In the genomic region with DNA sequence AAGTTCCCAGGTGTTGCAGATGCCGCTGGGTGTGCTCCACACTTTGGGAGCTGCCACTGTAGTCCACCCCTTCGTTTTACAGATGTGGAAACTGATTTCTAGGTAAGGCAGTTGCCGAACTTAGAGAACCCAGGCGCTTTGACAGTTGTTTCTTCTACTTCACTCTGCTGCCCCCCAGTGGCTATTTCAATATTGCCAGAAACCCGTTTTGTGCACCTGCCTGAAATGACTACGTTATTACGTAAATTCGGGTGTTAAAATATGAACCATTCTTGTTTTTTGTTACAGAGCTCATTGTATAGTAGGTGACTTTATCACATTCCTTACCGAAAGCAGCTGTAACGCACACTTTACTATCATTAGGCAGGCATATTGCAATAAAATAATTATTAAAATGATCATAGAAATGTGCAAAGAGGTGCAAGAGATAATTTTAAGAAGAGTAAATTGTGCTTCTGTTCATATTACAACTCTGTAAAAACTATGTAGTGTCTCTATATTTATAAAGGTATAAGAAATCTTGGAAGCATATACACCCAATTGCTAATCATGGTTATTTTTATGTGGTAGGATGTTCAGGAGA, we compare ENCODE assay signal across 8 cellular contexts. TPM values are rescaled to one million over a fixed set of nuclear protein-coding genes. Genes with fewer than 3 reads are reported as not detected.
DNase-seq lines count a peak whose midpoint lies in the region; ATAC-seq, FAIRE-seq and TF ChIP-seq lines count a peak whose summit lies in the region.

No MANE protein-coding gene starts in this region.

- peak; percentile 36 for DNase-seq in 8988T
- DNase-seq in GM13976 (ENCODE audit: low spot score): peak; percentile 78
- peak; percentile 32 for DNase-seq in NCI-H2196 treated with DMSO at 0.1 percent for 48 hours (lab: John Stamatoyannopoulos, UW; ENCODE audit: unreplicated experiment)
- DNase-seq in activated CD4-positive, CD25-positive, alpha-beta regulatory T cell (lab: John Stamatoyannopoulos, UW): peak; percentile 65 to 85 (median 72)
- DNase-seq in bronchial epithelial cell (ENCODE audit: low read depth): peak; percentile 65
- DNase-seq in kidney tubule cell (ENCODE audit: low spot score): peak; percentile 69
- peak; percentile 88 to 93 for DNase-seq in stimulated activated CD4-positive, alpha-beta T cell treated with anti-CD3 and anti-CD28 coated beads, Interleukin-2, amount 100 ng/mL, for 48 hours

- no peaks in the 10 kb centered on the region for H3K27me3 ChIP-seq in bronchial epithelial cell (ENCODE audit: control insufficient read depth, insufficient read depth, low read length)

- TF ChIP-seq CTCF in GM13976 (IDR thresholded peaks at IDR 0.05; ENCODE audit: borderline replicate concordance, control extremely low read depth, extremely low read depth, insufficient read depth, missing control alignments) (peak; percentile 67), bronchial epithelial cell (IDR thresholded peaks at IDR 0.05; ENCODE audit: insufficient read depth, low read length, severe bottlenecking) (peak; percentile 74)

- H3K36me3 ChIP-seq in bronchial epithelial cell (ENCODE audit: control insufficient read depth, insufficient read depth, low read length): no peaks in the 10 kb centered on the region

- in situ Hi-C loops in GM13976 (cut with MboI; ENCODE audit: low sequenced_read_pairs, unreplicated experiment): loop anchor here (25.0 kb wide), 1 partner anchor 121 kb away; a partner anchor contains a TSS

- FAIRE-seq in bronchial epithelial cell (lab: Jason Lieb, UNC): no peak

- no peak overlapping the region for H3K4me3 ChIP-seq in bronchial epithelial cell (ENCODE audit: low read depth, low read length)

- no peak for ATAC-seq in GM21717 (IDR thresholded peaks at IDR 0.05; ENCODE audit: unreplicated experiment)

RNA-seq across cellular contexts. Expression of a gene that starts 44.9 kb away (rescaled TPM):
- not detected in 2 replicates for total RNA-seq in bronchial epithelial cell

RNA-seq across cellular contexts. Expression of a gene that starts 56.2 kb away (rescaled TPM):
- total RNA-seq in bronchial epithelial cell: 0.26 and 0.38 TPM in 2 replicates

Comparison
In these comparisons a context has a peak if more than half of its experiments do, and no peak if none do; other contexts are left out.
1. DNase-seq: peak in every context shown above with its lines; median percentile 90 in stimulated activated CD4-positive, alpha-beta T cell treated with anti-CD3 and anti-CD28 coated beads, Interleukin-2, amount 100 ng/mL, for 48 hours; 78 in GM13976; 72 in activated CD4-positive, CD25-positive, alpha-beta regulatory T cell; 69 in kidney tubule cell; 65 in bronchial epithelial cell; 36 in 8988T; 32 in NCI-H2196 treated with DMSO at 0.1 percent for 48 hours.